In genomic region chr9:128242124-128242523, GRCh38 we compare ENCODE assay signal across 2 cellular contexts.
TF ChIP-seq lines count a peak whose summit lies in the region.

No MANE protein-coding gene starts in this region.

TF ChIP-seq in K562, 482 proteins besides CTCF, POLR2A, EP300 and RAD21:
- TF ChIP-seq CC2D1A (IDR thresholded peaks at IDR 0.05) (no peak), ZBTB11 (CRISPR knock-in tag; IDR thresholded peaks at IDR 0.05) (no peak), CTBP1 (IDR thresholded peaks at IDR 0.05; ENCODE audit: borderline replicate concordance) (0 out of 2 replicates have a peak, but pooled peaks have one; percentile 11), ZFX (CRISPR knock-in tag; IDR thresholded peaks at IDR 0.05) (no peak), TEAD2 (tag; IDR thresholded peaks at IDR 0.05) (no peak), ZNF316 (IDR thresholded peaks at IDR 0.05) (peak; percentile 58; the same call in 1 of the 2 replicates), OTX1 (CRISPR knock-in tag; IDR thresholded peaks at IDR 0.05) (no peak), ZNF583 (CRISPR knock-in tag; IDR thresholded peaks at IDR 0.05) (no peak), GTF2A2 (tag; IDR thresholded peaks at IDR 0.05) (no peak), CAMTA2 (CRISPR knock-in tag; conservative IDR thresholded peaks at IDR 0.05) (no peak), PYGO2 (tag; IDR thresholded peaks at IDR 0.05) (no peak), E2F5 (CRISPR knock-in tag; IDR thresholded peaks at IDR 0.05) (no peak), ZBTB7A (IDR thresholded peaks at IDR 0.05; ENCODE audit: borderline replicate concordance, control insufficient read depth, low read depth, low read length) (peak; percentile 15; the same call in 1 of the 2 replicates)

TF ChIP-seq in HEK293T, 16 proteins besides CTCF, POLR2A, EP300 and RAD21:
- TF ChIP-seq SUZ12 (IDR thresholded peaks at IDR 0.05) (no peak), BHLHE40 (IDR thresholded peaks at IDR 0.05; ENCODE audit: borderline replicate concordance) (no peak), ZNF384 (IDR thresholded peaks at IDR 0.05) (no peak), L3MBTL2 (conservative IDR thresholded peaks at IDR 0.05) (no peak), FOXK2 (IDR thresholded peaks at IDR 0.05) (no peak), ELF4 (IDR thresholded peaks at IDR 0.05) (no peak), TARDBP (IDR thresholded peaks at IDR 0.05) (no peak), LEF1 (IDR thresholded peaks at IDR 0.05; ENCODE audit: borderline replicate concordance) (no peak), CTBP1 (IDR thresholded peaks at IDR 0.05; ENCODE audit: borderline replicate concordance) (no peak)
